1 cellular context compared by ENCODE assay signal in genomic region chr3:169772951-169773816, GRCh38.
TF ChIP-seq lines count a peak whose summit lies in the region.

Gene MYNN (plus strand): TSS chr3:169773396. CDS start chr3:169774296, 900 bp downstream.

TF ChIP-seq in K562, 482 proteins besides CTCF, POLR2A, EP300 and RAD21 (continued from another document and continues in another):
- TF ChIP-seq AFF1 (IDR thresholded peaks at IDR 0.05; ENCODE audit: low read depth in 1 of 2, partially characterized antibody in 2 of 2): no peak
- peak; percentile 78 for TF ChIP-seq TAF7 (tag; IDR thresholded peaks at IDR 0.05)
- TF ChIP-seq MEF2A (IDR thresholded peaks at IDR 0.05; ENCODE audit: control insufficient read depth, low read depth, low read length): no peak
- no peak for TF ChIP-seq SNIP1 (IDR thresholded peaks at IDR 0.05; ENCODE audit: low read depth)
- TF ChIP-seq BRD4 (IDR thresholded peaks at IDR 0.05): no peak
- TF ChIP-seq SMAD2 (IDR thresholded peaks at IDR 0.05; ENCODE audit: low read depth, low read length): no peak
- TF ChIP-seq ZNF395 (CRISPR knock-in tag; IDR thresholded peaks at IDR 0.05): no peak
- TF ChIP-seq ETV5 (CRISPR knock-in tag; IDR thresholded peaks at IDR 0.05; ENCODE audit: low read depth): peak; percentile 82
- TF ChIP-seq MBD2 (IDR thresholded peaks at IDR 0.05; ENCODE audit: borderline replicate concordance, low read depth): peak; percentile 74
- TF ChIP-seq PPARD (CRISPR knock-in tag; IDR thresholded peaks at IDR 0.05): no peak
- no peak for TF ChIP-seq TAL1 (IDR thresholded peaks at IDR 0.05)
- no peak for TF ChIP-seq ZNF507 (tag; conservative IDR thresholded peaks at IDR 0.05)
- TF ChIP-seq CXXC5 (CRISPR knock-in tag; IDR thresholded peaks at IDR 0.05): peak; percentile 76
- peak; percentile 70 for TF ChIP-seq ETS1 (conservative IDR thresholded peaks at IDR 0.05; ENCODE audit: control insufficient read depth, low read depth, low read length)
- no peak for TF ChIP-seq PHTF2 (CRISPR knock-in tag; IDR thresholded peaks at IDR 0.05)
- TF ChIP-seq MTA1 (IDR thresholded peaks at IDR 0.05; ENCODE audit: borderline replicate concordance): no peak
- TF ChIP-seq ATF2 (CRISPR knock-in tag; IDR thresholded peaks at IDR 0.05): no peak
- TF ChIP-seq NUFIP1 (IDR thresholded peaks at IDR 0.05; ENCODE audit: partially characterized antibody): no peak
- TF ChIP-seq SAFB (IDR thresholded peaks at IDR 0.05; ENCODE audit: borderline replicate concordance, low read depth, low read length): peak; percentile 68; the same call in 1 of the 2 replicates
- TF ChIP-seq ZNF57 (CRISPR knock-in tag; IDR thresholded peaks at IDR 0.05): no peak
- no peak for TF ChIP-seq RBM22 (IDR thresholded peaks at IDR 0.05; ENCODE audit: low read depth, low read length, poor library complexity, severe bottlenecking)
- no peak; the same call in 1 of the 2 replicates for TF ChIP-seq MEF2D (tag; conservative IDR thresholded peaks at IDR 0.05; ENCODE audit: low read depth)
- TF ChIP-seq BACH1 (tag; IDR thresholded peaks at IDR 0.05): no peak
- TF ChIP-seq NR0B1 (IDR thresholded peaks at IDR 0.05; ENCODE audit: partially characterized antibody): no peak
- peak; percentile 68 for TF ChIP-seq OTX1 (CRISPR knock-in tag; IDR thresholded peaks at IDR 0.05)
- TF ChIP-seq ZNF518B (CRISPR knock-in tag; IDR thresholded peaks at IDR 0.05): no peak
- TF ChIP-seq CBX1 (IDR thresholded peaks at IDR 0.05; ENCODE audit: low read depth): peak; percentile 58
- TF ChIP-seq HDAC1 (IDR thresholded peaks at IDR 0.05): peak in 1 of 2 experiments; percentile 51; a peak in 2 of 4 replicates
- TF ChIP-seq JUND (IDR thresholded peaks at IDR 0.05; ENCODE audit: borderline replicate concordance, low read depth, low read length): peak; percentile 70
- TF ChIP-seq JUND (tag; IDR thresholded peaks at IDR 0.05; ENCODE audit: borderline replicate concordance, low read depth, low read length): peak; percentile 74; the same call in 2 of the 3 replicates
- no peak for TF ChIP-seq DDX20 (tag; IDR thresholded peaks at IDR 0.05; ENCODE audit: low read depth)
- no peak for TF ChIP-seq TEAD4 (IDR thresholded peaks at IDR 0.05; ENCODE audit: low read length)
- TF ChIP-seq TEAD4 (CRISPR knock-in tag; IDR thresholded peaks at IDR 0.05; ENCODE audit: borderline replicate concordance): no peak
- no peak for TF ChIP-seq CGGBP1 (CRISPR knock-in tag; IDR thresholded peaks at IDR 0.05)
- TF ChIP-seq NFYB (IDR thresholded peaks at IDR 0.05; ENCODE audit: extremely low read depth, insufficient read length): no peak
- TF ChIP-seq DEAF1 (CRISPR knock-in tag; IDR thresholded peaks at IDR 0.05): peak; percentile 36; the same call in 1 of the 2 replicates
- TF ChIP-seq RAD51 (IDR thresholded peaks at IDR 0.05; ENCODE audit: borderline replicate concordance, low read depth): no peak
- TF ChIP-seq LCOR (CRISPR knock-in tag; IDR thresholded peaks at IDR 0.05): peak; percentile 23; the same call in 1 of the 2 replicates
- TF ChIP-seq TCF7 (IDR thresholded peaks at IDR 0.05; ENCODE audit: borderline replicate concordance): 0 out of 2 replicates have a peak, but pooled peaks have one; percentile 8
- no peak for TF ChIP-seq TRIM28 (IDR thresholded peaks at IDR 0.05)
- TF ChIP-seq POLR2AphosphoS5 (IDR thresholded peaks at IDR 0.05; ENCODE audit: control insufficient read depth, insufficient read depth, low read depth, low read length): peak; percentile 87
- no peak for TF ChIP-seq NCOA4 (IDR thresholded peaks at IDR 0.05; ENCODE audit: partially characterized antibody)
- TF ChIP-seq NFATC3 (IDR thresholded peaks at IDR 0.05): no peak
- no peak for TF ChIP-seq SRSF3 (IDR thresholded peaks at IDR 0.05; ENCODE audit: insufficient read depth, low read length)
- TF ChIP-seq MTF1 (CRISPR knock-in tag; IDR thresholded peaks at IDR 0.05; ENCODE audit: borderline replicate concordance): no peak
- no peak for TF ChIP-seq PBX2 (CRISPR knock-in tag; IDR thresholded peaks at IDR 0.05; ENCODE audit: low read depth)
- TF ChIP-seq PBX2 (tag; conservative IDR thresholded peaks at IDR 0.05; ENCODE audit: low read depth): no peak
- peak; percentile 63 for TF ChIP-seq CCNT2 (IDR thresholded peaks at IDR 0.05; ENCODE audit: borderline replicate concordance, extremely low read depth, insufficient read length, low read depth, low read length)
